ENCODE assay signal across 26 cellular contexts in genomic region chr1:7127322-7128050, GRCh38.
DNase-seq lines count a peak whose midpoint lies in the region; TF ChIP-seq lines count a peak whose summit lies in the region.
"Had no signal": no experiment of that assay in that cellular context is flagged by ENCODE, and none has a peak within 500 bp of the region (broad histone marks: within the 10 kb centered on the region; RNA-seq: fewer than 3 reads in every experiment).

No MANE protein-coding gene starts in this region.

- H3K27me3 ChIP-seq in mesenchymal stem cell (ENCODE audit: control insufficient read depth in 1 of 2, insufficient read depth in 1 of 2, low read length in 2 of 2), result peaks cover 0 to 24% of the 10 kb centered on the region in 2 experiments
- H3K27me3 ChIP-seq: right atrium auricular region had no signal

- no peak overlapping the region for H3K23ac ChIP-seq in mesenchymal stem cell (ENCODE audit: low read length in 2 of 2)

- H3K79me1 ChIP-seq in mesenchymal stem cell (replicated peaks; ENCODE audit: low read length, poor library complexity, severe bottlenecking), result no peaks in the 10 kb centered on the region

- 48 to 57% methylated on average over 12 of the region's 12 CpGs for WGBS in lower leg skin, 2 donors
- 78% methylated on average over 9 of the region's 12 CpGs for WGBS in mesenchymal stem cell

- H3K4ac ChIP-seq in mesenchymal stem cell (ENCODE audit: low read depth in 1 of 2, low read length in 2 of 2), result no peak overlapping the region

- H3K18ac ChIP-seq in mesenchymal stem cell (ENCODE audit: low read depth in 1 of 2, low read length in 2 of 2), result no peak overlapping the region

- no peaks in the 10 kb centered on the region for H3K36me3 ChIP-seq in SK-N-MC (ENCODE audit: insufficient read depth, low read length)
- no peaks in the 10 kb centered on the region for H3K36me3 ChIP-seq in mesenchymal stem cell (ENCODE audit: control insufficient read depth in 1 of 2, insufficient read depth in 2 of 2, low read depth in 1 of 2, low read length in 2 of 2)
- H3K36me3 ChIP-seq: right atrium auricular region had no signal

- H3K9me3 ChIP-seq in SK-N-MC (ENCODE audit: low read depth, low read length) (no peaks in the 10 kb centered on the region), mesenchymal stem cell (ENCODE audit: control insufficient read depth, low read length) (peaks cover 4% of the 10 kb centered on the region)
- H3K9me3 ChIP-seq: right atrium auricular region had no signal

- no peak overlapping the region for H3K14ac ChIP-seq in mesenchymal stem cell (ENCODE audit: low read length in 2 of 2)

- H2BK12ac ChIP-seq in mesenchymal stem cell (ENCODE audit: low read length in 2 of 2), result no peak overlapping the region

- no peak overlapping the region for H3K4me3 ChIP-seq in Jurkat, Clone E6-1 (ENCODE audit: low read length)
- no peak overlapping the region for H3K4me3 ChIP-seq in SK-N-MC
- no peak overlapping the region for H3K4me3 ChIP-seq in epithelial cell of proximal tubule (ENCODE audit: low read depth, low read length)
- no peak overlapping the region for H3K4me3 ChIP-seq in lower leg skin (ENCODE audit: low read depth, poor library complexity, severe bottlenecking)
- H3K4me3 ChIP-seq in mesenchymal stem cell (ENCODE audit: insufficient read depth in 1 of 2, low read depth in 1 of 2, low read length in 2 of 2), result no peak overlapping the region
- H3K4me3 ChIP-seq: right atrium auricular region had no signal

- no peaks in the 10 kb centered on the region for H3K4me1 ChIP-seq in mesenchymal stem cell (ENCODE audit: control insufficient read depth, insufficient read depth, low read depth, low read length)

- no peak overlapping the region for H2AFZ ChIP-seq in mesenchymal stem cell (ENCODE audit: low read depth, low read length)

- H3K9ac ChIP-seq in SK-N-MC (ENCODE audit: insufficient read length) (no peak overlapping the region), mesenchymal stem cell (ENCODE audit: low read length) (no peak overlapping the region)

- TF ChIP-seq CTCF in epithelial cell of proximal tubule (conservative IDR thresholded peaks at IDR 0.05; ENCODE audit: low read depth, low read length) (peak; percentile 31), lower leg skin (IDR thresholded peaks at IDR 0.05) (no peak)

- no peak overlapping the region for H4K91ac ChIP-seq in mesenchymal stem cell (ENCODE audit: low read length)

- H2BK15ac ChIP-seq in mesenchymal stem cell (ENCODE audit: low read depth, poor library complexity, severe bottlenecking), result no peak overlapping the region

- DNase-seq in AML-193 (lab: John Stamatoyannopoulos, UW), result peak; percentile 87 to 88
- DNase-seq in Jurkat, Clone E6-1 (ENCODE audit: low read depth, low spot score), result peak; percentile 46
- DNase-seq in SK-N-MC (ENCODE audit: low read depth, low spot score), result peak; percentile 71
- no peak for DNase-seq in epithelial cell of proximal tubule (ENCODE audit: low read depth)
- DNase-seq in DMS53 treated with DMSO at 0.1 percent for 48 hours (lab: John Stamatoyannopoulos, UW; ENCODE audit: unreplicated experiment), result no peak
- DNase-seq in hippocampal formation (lab: John Stamatoyannopoulos, UW), result no peak
- no peak for DNase-seq in lower leg skin (ENCODE audit: low spot score in 2 of 2)
- no peak for DNase-seq in mesenchymal stem cell
- DNase-seq: activated CD4-positive, alpha-beta T cell treated with anti-CD3 and anti-CD28 coated beads for 4 hours; activated naive CD4-positive, alpha-beta T cell treated with anti-CD3 and anti-CD28 coated beads, Interleukin-2, amount 10 ng/mL, durations not matched to agents 7 days and 5 days; activated T-cell treated with anti-CD3 and anti-CD28 coated beads, Interleukin-2, amount 50 U/mL, for 72 hours; central memory CD4-positive, alpha-beta T cell; erythroblast; foreskin melanocyte; GOT3; hypothalamus; MM.1S; NCI-H1930; NCI-H226; NCI-H774; SHP77 treated with DMSO at 0.1 percent for 48 hours; stimulated activated CD4-positive, alpha-beta T cell treated with anti-CD3 and anti-CD28 coated beads, Interleukin-4, amount 100 ng/mL, for 24 hours; stimulated activated naive CD4-positive, alpha-beta T cell treated with Interleukin-2 at 50 U/mL for 16 hours; T-helper 1 cell had no signal

- H2BK5ac ChIP-seq in mesenchymal stem cell (ENCODE audit: low read depth, low read length, poor library complexity, severe bottlenecking), result no peak overlapping the region

- no peak overlapping the region for H2AK5ac ChIP-seq in mesenchymal stem cell (ENCODE audit: low read length, severe bottlenecking)

- intact Hi-C loops in lower leg skin (cut with DNase I; ENCODE audit: low total_unique reads), result no loop called here

- no peak overlapping the region for H4K8ac ChIP-seq in mesenchymal stem cell (ENCODE audit: low read length)

- TF ChIP-seq POLR2A in lower leg skin (IDR thresholded peaks at IDR 0.05), result no peak

- no peak overlapping the region for H3K27ac ChIP-seq in SK-N-MC
- no peak overlapping the region for H3K27ac ChIP-seq in mesenchymal stem cell (ENCODE audit: low read length, poor library complexity, severe bottlenecking)
- H3K27ac ChIP-seq: HL-60, right atrium auricular region had no signal

- H2BK120ac ChIP-seq in mesenchymal stem cell (ENCODE audit: low read depth, low read length), result no peak overlapping the region

- no peak overlapping the region for H3K4me2 ChIP-seq in mesenchymal stem cell (ENCODE audit: low read length, poor library complexity, severe bottlenecking)

Comparison
In these comparisons a context has a peak if more than half of its experiments do, and no peak if none do; other contexts are left out.
1. DNase-seq: peak in AML-193 (2 of 2), Jurkat, Clone E6-1 (single experiment) and SK-N-MC (single experiment); none in epithelial cell of proximal tubule (single experiment), DMS53 treated with DMSO at 0.1 percent for 48 hours (single experiment), hippocampal formation (0 of 2), lower leg skin (0 of 2) and mesenchymal stem cell (single experiment).